In genomic region chr6:136250686-136251008, GRCh38 we compare ENCODE assay signal across 8 cellular contexts. TPM values are rescaled to one million over a fixed set of nuclear protein-coding genes. Genes with fewer than 3 reads are reported as not detected.
DNase-seq lines count a peak whose midpoint lies in the region; ATAC-seq and TF ChIP-seq lines count a peak whose summit lies in the region.

No MANE protein-coding gene starts in this region.

- peaks cover 39% of the 10 kb centered on the region for H3K4me1 Mint-ChIP-seq in CD4-positive, alpha-beta T cell (ENCODE audit: low read depth)
- peaks cover 35% of the 10 kb centered on the region for H3K4me1 Mint-ChIP-seq in chondrocyte (ENCODE audit: low read depth)

- TF ChIP-seq CTCF in CD4-positive, alpha-beta T cell (IDR thresholded peaks at IDR 0.05): no peak
- no peak for TF ChIP-seq CTCF in chondrocyte (IDR thresholded peaks at IDR 0.05)

- peaks cover 17% of the 10 kb centered on the region for H3K36me3 Mint-ChIP-seq in CD4-positive, alpha-beta T cell (ENCODE audit: low read depth)
- H3K36me3 Mint-ChIP-seq in chondrocyte (ENCODE audit: low read depth): no peaks in the 10 kb centered on the region

- H3K27me3 Mint-ChIP-seq in CD4-positive, alpha-beta T cell: no peaks in the 10 kb centered on the region
- no peaks in the 10 kb centered on the region for H3K27me3 Mint-ChIP-seq in chondrocyte (ENCODE audit: low read depth)

- H3K4me3 Mint-ChIP-seq in CD4-positive, alpha-beta T cell: peak overlapping the region; percentile 95
- H3K4me3 Mint-ChIP-seq in chondrocyte (ENCODE audit: unreplicated experiment): peak overlapping the region; percentile 94

- H3K27ac ChIP-seq in CD4-positive, alpha-beta T cell (ENCODE audit: low read depth, low read length): no peak overlapping the region
- peak overlapping the region; percentile 84 for H3K27ac ChIP-seq in KOPT-K1 (ENCODE audit: low read depth, low read length, poor library complexity, severe bottlenecking)
- H3K27ac ChIP-seq in muscle layer of duodenum (ENCODE audit: low read length): peak overlapping the region; percentile 47

- H3K9me3 Mint-ChIP-seq in CD4-positive, alpha-beta T cell: no peaks in the 10 kb centered on the region
- no peaks in the 10 kb centered on the region for H3K9me3 Mint-ChIP-seq in chondrocyte (ENCODE audit: low read depth)

- H3K27me3 ChIP-seq in CD4-positive, alpha-beta T cell (ENCODE audit: control insufficient read depth, insufficient read depth, low read length): no peaks in the 10 kb centered on the region
- H3K27me3 ChIP-seq in muscle layer of duodenum (ENCODE audit: low read depth, low read length): no peaks in the 10 kb centered on the region

- POLR2A ChIA-PET in CD4-positive, alpha-beta T cell (lab: Charles Lee): interaction anchor here (0.7 to 8.3 kb wide), 13 partner anchors 9 to 573 kb away, joined by 3 to 208 read pairs (median 3); partner anchors contain the start of gene BCLAF1

- H3K9me3 ChIP-seq in CD4-positive, alpha-beta T cell (ENCODE audit: control insufficient read depth, low read length): no peaks in the 10 kb centered on the region
- no peaks in the 10 kb centered on the region for H3K9me3 ChIP-seq in KOPT-K1 (ENCODE audit: insufficient read depth, low read length, poor library complexity, severe bottlenecking)
- H3K9me3 ChIP-seq in muscle layer of duodenum (ENCODE audit: control insufficient read depth in 1 of 2, low read length in 2 of 2): no peaks in the 10 kb centered on the region

- CTCF ChIA-PET in CD4-positive, alpha-beta T cell (lab: Charles Lee): interaction anchor here (1.7 to 1.8 kb wide), 2 partner anchors 40 to 67 kb away, joined by 5 to 14 read pairs; partner anchors contain the start of gene BCLAF1

- peak overlapping the region; percentile 54 for H3K27ac Mint-ChIP-seq in CD4-positive, alpha-beta T cell
- peak overlapping the region; percentile 91 for H3K27ac Mint-ChIP-seq in chondrocyte (ENCODE audit: unreplicated experiment)

- intact Hi-C loops in CD4-positive, alpha-beta T cell (cut with DNase I, micrococcal nuclease): loop anchor here (1.0 to 5.0 kb wide), 3 partner anchors 14 to 67 kb away; no protein-coding TSS in a partner anchor

- H3K36me3 ChIP-seq in KOPT-K1 (ENCODE audit: insufficient read depth, low read length) (peaks cover 40% of the 10 kb centered on the region), muscle layer of duodenum (ENCODE audit: control insufficient read depth in 1 of 2, insufficient read depth in 2 of 2, low read length in 2 of 2) (no peaks in the 10 kb centered on the region)

- H3K4me1 ChIP-seq in muscle layer of duodenum (ENCODE audit: control insufficient read depth in 1 of 2, insufficient read depth in 2 of 2, low read length in 2 of 2): peaks cover 0 to 17% of the 10 kb centered on the region in 2 donors

- peak overlapping the region; percentile 91 to 98 for H3K4me3 ChIP-seq in muscle layer of duodenum (ENCODE audit: low read depth in 1 of 2, low read length in 2 of 2)

- ATAC-seq in CD4-positive, alpha-beta T cell (ENCODE audit: poor library complexity): peak; percentile 4
- peak; percentile 12 for ATAC-seq in GM21367 (IDR thresholded peaks at IDR 0.05; ENCODE audit: unreplicated experiment)
- ATAC-seq in HG02840 (IDR thresholded peaks at IDR 0.05; ENCODE audit: low FRiP score, unreplicated experiment): no peak
- ATAC-seq in HG03378 (IDR thresholded peaks at IDR 0.05; ENCODE audit: unreplicated experiment): no peak

- DNase-seq in CD4-positive, alpha-beta T cell: no peak
- DNase-seq in chondrocyte (ENCODE audit: low spot score): no peak
- no peak for DNase-seq in EL

RNA-seq across cellular contexts. Expression of gene MTFR2, which starts 0.5 kb away (rescaled TPM):
- 1 to 10 TPM; 1.1 to 1.2 TPM for total RNA-seq in CD4-positive, alpha-beta T cell
- total RNA-seq in chondrocyte: 0.85 to 1.7 TPM (median 1.0 TPM) in 3 replicates

RNA-seq across cellular contexts. Expression of gene BCLAF1, which starts 39.0 kb away (rescaled TPM):
- 100 to 1,000 TPM; 484 to 501 TPM for total RNA-seq in CD4-positive, alpha-beta T cell
- total RNA-seq in chondrocyte: 135 to 142 TPM (median 139 TPM) in 3 replicates

Comparison
In these comparisons a context has a peak if more than half of its experiments do, and no peak if none do; other contexts are left out.
1. ATAC-seq: peak in CD4-positive, alpha-beta T cell (single experiment) and GM21367 (single experiment); none in HG02840 (single experiment) and HG03378 (single experiment).